In genomic region chr4:1669850-1670249, GRCh38 we compare ENCODE assay signal across 8 cellular contexts.
"Had no signal": no experiment of that assay in that cellular context is flagged by ENCODE, and none has a peak within 500 bp of the region (broad histone marks: within the 10 kb centered on the region; RNA-seq: fewer than 3 reads in every experiment).

No MANE protein-coding gene starts in this region.

- H3K4me3 ChIP-seq: GM12878 had no signal

- ATAC-seq: GM12878 had no signal

- DNase-seq: GDM1, GF-D8 had no signal

- FAIRE-seq: G401.6, GM12878, GM12891, GM12892, GM18507, GM19239 had no signal
